Comparison of ENCODE assay signal across 27 cellular contexts in the genomic region with DNA sequence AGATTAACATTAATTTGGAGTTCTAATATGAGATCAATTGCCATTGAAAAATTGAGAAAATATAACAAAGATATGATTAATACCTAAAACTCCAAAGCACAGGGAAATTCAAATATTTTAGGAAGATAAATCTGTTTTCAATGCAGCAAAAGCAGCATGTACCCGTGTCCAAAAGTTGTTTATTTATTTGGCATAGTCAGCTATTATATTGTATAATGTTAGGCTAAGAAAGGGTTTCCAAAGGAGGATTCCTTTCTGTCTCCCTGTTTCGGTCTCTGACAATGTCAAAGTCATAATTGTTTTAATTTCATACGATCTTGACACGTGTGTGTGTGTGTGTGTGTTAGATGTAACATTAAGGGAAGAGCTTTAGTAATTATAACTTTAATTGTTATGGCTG.
"Had no signal": no experiment of that assay in that cellular context is flagged by ENCODE, and none has a peak within 500 bp of the region (broad histone marks: within the 10 kb centered on the region; RNA-seq: fewer than 3 reads in every experiment).

No MANE protein-coding gene starts in this region.

- H3K27ac ChIP-seq: stomach, suprapubic skin, testis, thoracic aorta, thyroid gland, tibial artery, tibial nerve, transverse colon, upper lobe of left lung, upper lobe of right lung, uterus, vagina had no signal

- ATAC-seq: stimulated activated effector memory CD8-positive, alpha-beta T cell treated with anti-CD3 and anti-CD28 coated beads, Interleukin-12 subunit alpha, Interleukin-12 subunit beta, amount 100 ng/mL, for 72 hours; stimulated activated memory B cell treated with anti-CD40 and anti-IgM and Interleukin-4, amounts not matched to agents 10 μg/mL and 1 μg/mL and 100 μg/mL, for 72 hours; stimulated activated naive B cell treated with anti-CD40 and anti-IgM and Interleukin-4, amounts not matched to agents 10 μg/mL and 1 μg/mL and 100 μg/mL, for 72 hours; stimulated activated naive CD8-positive, alpha-beta T cell treated with anti-CD3 and anti-CD28 coated beads, Interleukin-15, amount 100 ng/mL, for 72 hours; stimulated activated naive CD8-positive, alpha-beta T cell treated with anti-CD3 and anti-CD28 coated beads, Interleukin-15, Interleukin-2, amounts not matched to agents 100 U/mL and 50 U/mL, for 24 hours; upper lobe of right lung had no signal

- DNase-seq: stimulated activated CD4-positive, alpha-beta T cell treated with anti-CD3 and anti-CD28 coated beads, Interleukin-2, amount 100 ng/mL, for 48 hours; stimulated activated CD4-positive, alpha-beta T cell treated with anti-CD3 and anti-CD28 coated beads, Interleukin-4, amount 100 ng/mL, for 1 hour; stimulated activated CD4-positive, alpha-beta T cell treated with anti-CD3 and anti-CD28 coated beads, Interleukin-4, amount 100 ng/mL, for 24 hours; stimulated activated CD4-positive, alpha-beta T cell treated with anti-CD3 and anti-CD28 coated beads, Interleukin-4, amount 100 ng/mL, for 4 hours; stimulated activated CD8-positive, alpha-beta memory T cell treated with anti-CD3 and anti-CD28 coated beads, Interleukin-4, amount 100 ng/mL, for 48 hours; stimulated activated naive B cell treated with anti-CD40 and anti-IgM and Interleukin-4, amounts not matched to agents 10 μg/mL and 1 μg/mL and 100 μg/mL, for 72 hours; stimulated activated naive CD4-positive, alpha-beta T cell; stimulated activated naive CD4-positive, alpha-beta T cell treated with Interleukin-2 at 50 U/mL for 16 hours; stimulated activated naive CD8-positive, alpha-beta T cell treated with anti-CD3 and anti-CD28 coated beads, Interleukin-15, amount 100 ng/mL, for 72 hours; stimulated activated naive CD8-positive, alpha-beta T cell treated with anti-CD3 and anti-CD28 coated beads, Interleukin-15, Interleukin-2, amounts not matched to agents 100 U/mL and 50 U/mL, for 24 hours; stomach; substantia nigra; testis; thyroid gland; tibial artery; transverse colon; trophoblast cell; upper lobe of left lung; upper lobe of right lung; uterus had no signal

- H3K27me3 ChIP-seq: stomach, suprapubic skin, testis, thyroid gland, tibial artery, tibial nerve, transverse colon, upper lobe of left lung, upper lobe of right lung, uterus, vagina had no signal

- H3K36me3 ChIP-seq: stomach, suprapubic skin, thoracic aorta, thyroid gland, tibial artery, tibial nerve, transverse colon, upper lobe of left lung, upper lobe of right lung, uterus, vagina had no signal

- H3K9me3 ChIP-seq: stomach, suprapubic skin, testis, thoracic aorta, thyroid gland, tibial artery, tibial nerve, transverse colon, upper lobe of left lung, upper lobe of right lung, uterus, vagina had no signal

- H3K4me1 ChIP-seq: stomach, suprapubic skin, testis, thyroid gland, tibial artery, tibial nerve, transverse colon, upper lobe of left lung, upper lobe of right lung, uterus, vagina had no signal

- H3K4me3 ChIP-seq: stomach, suprapubic skin, testis, thoracic aorta, thyroid gland, tibial artery, tibial nerve, transverse colon, upper lobe of left lung, upper lobe of right lung, uterus, vagina had no signal

- FAIRE-seq: urothelium cell line had no signal
